8 cellular contexts compared by ENCODE assay signal in the genomic region with DNA sequence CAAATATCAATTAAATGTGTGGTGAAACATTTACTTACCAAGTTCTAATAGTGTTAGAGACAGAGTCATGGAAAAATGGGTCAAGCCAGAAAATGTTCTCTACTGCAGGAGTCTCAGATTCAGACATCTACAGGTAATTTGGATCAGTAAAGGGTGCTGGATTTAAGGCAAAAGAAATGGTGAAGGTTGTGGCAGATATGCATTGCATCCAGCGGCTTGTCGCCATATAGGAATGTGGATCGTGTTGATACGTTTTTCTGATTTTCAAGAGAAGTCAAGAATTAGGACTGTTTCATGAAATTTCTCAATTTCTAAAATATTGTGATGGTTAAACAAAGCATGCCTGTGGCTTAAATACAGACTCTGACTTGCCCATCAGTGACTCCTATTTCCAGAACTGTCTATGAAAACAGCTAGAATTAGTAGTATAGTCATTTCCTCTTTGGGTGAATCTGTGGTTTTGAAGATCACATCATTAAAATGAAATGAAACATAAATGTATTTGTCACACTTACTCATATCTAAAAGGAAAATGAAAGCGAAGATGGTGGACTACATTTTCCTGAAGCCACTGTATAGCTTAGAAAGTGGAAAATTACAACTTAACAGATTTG.
DNase-seq lines count a peak whose midpoint lies in the region; ATAC-seq and TF ChIP-seq lines count a peak whose summit lies in the region.

No MANE protein-coding gene starts in this region.

- peak; percentile 85 for ATAC-seq in HG03039 (IDR thresholded peaks at IDR 0.05; ENCODE audit: unreplicated experiment)
- peak; percentile 93 for ATAC-seq in stimulated activated effector memory CD8-positive, alpha-beta T cell treated with anti-CD3 and anti-CD28 coated beads, Interleukin-12 subunit alpha, Interleukin-12 subunit beta, amount 100 ng/mL, for 72 hours

- H3K36me3 Mint-ChIP-seq in activated CD4-positive, alpha-beta T cell treated with anti-CD3 and anti-CD28 coated beads, Interleukin-2, amount 10 ng/mL, durations not matched to agents 24 days and 14 days (ENCODE audit: low read depth): no peaks in the 10 kb centered on the region
- no peaks in the 10 kb centered on the region for H3K36me3 Mint-ChIP-seq in T-helper 1 cell treated with Interleukin-12 subunit alpha and Interleukin-12 subunit beta and Interleukin-4 antibody, amounts not matched to agents 30 μg/mL and 1 μg/mL, for 36 hours (ENCODE audit: low read depth)
- no peaks in the 10 kb centered on the region for H3K36me3 Mint-ChIP-seq in stimulated activated effector memory CD8-positive, alpha-beta T cell treated with anti-CD3 and anti-CD28 coated beads, Interleukin-12 subunit alpha, Interleukin-12 subunit beta, amount 100 ng/mL, for 72 hours
- no peaks in the 10 kb centered on the region for H3K36me3 Mint-ChIP-seq in nephron progenitor cell (ENCODE audit: low read depth)

- H3K4me1 Mint-ChIP-seq in activated CD4-positive, alpha-beta T cell treated with anti-CD3 and anti-CD28 coated beads, Interleukin-2, amount 10 ng/mL, durations not matched to agents 24 days and 14 days: peaks cover 10% of the 10 kb centered on the region
- peaks cover 11% of the 10 kb centered on the region for H3K4me1 Mint-ChIP-seq in T-helper 1 cell treated with Interleukin-12 subunit alpha and Interleukin-12 subunit beta and Interleukin-4 antibody, amounts not matched to agents 30 μg/mL and 1 μg/mL, for 36 hours (ENCODE audit: low read depth)
- no peaks in the 10 kb centered on the region for H3K4me1 Mint-ChIP-seq in stimulated activated effector memory CD8-positive, alpha-beta T cell treated with anti-CD3 and anti-CD28 coated beads, Interleukin-12 subunit alpha, Interleukin-12 subunit beta, amount 100 ng/mL, for 72 hours
- H3K4me1 Mint-ChIP-seq in nephron progenitor cell: no peaks in the 10 kb centered on the region

- peaks cover 3% of the 10 kb centered on the region for H3K9me3 Mint-ChIP-seq in activated CD4-positive, alpha-beta T cell treated with anti-CD3 and anti-CD28 coated beads, Interleukin-2, amount 10 ng/mL, durations not matched to agents 24 days and 14 days
- H3K9me3 Mint-ChIP-seq in T-helper 1 cell treated with Interleukin-12 subunit alpha and Interleukin-12 subunit beta and Interleukin-4 antibody, amounts not matched to agents 30 μg/mL and 1 μg/mL, for 36 hours: no peaks in the 10 kb centered on the region
- peaks cover 3% of the 10 kb centered on the region for H3K9me3 Mint-ChIP-seq in stimulated activated effector memory CD8-positive, alpha-beta T cell treated with anti-CD3 and anti-CD28 coated beads, Interleukin-12 subunit alpha, Interleukin-12 subunit beta, amount 100 ng/mL, for 72 hours
- no peaks in the 10 kb centered on the region for H3K9me3 Mint-ChIP-seq in nephron progenitor cell

- DNase-seq in activated CD4-positive, alpha-beta T cell treated with anti-CD3 and anti-CD28 coated beads, Interleukin-2, amount 10 ng/mL, durations not matched to agents 24 days and 14 days: peak; percentile 60
- no peak for DNase-seq in activated CD4-positive, alpha-beta T cell treated with anti-CD3 and anti-CD28 coated beads, Interleukin-2, amount 50 U/mL, for 48 hours
- DNase-seq in stimulated activated effector memory CD8-positive, alpha-beta T cell treated with anti-CD3 and anti-CD28 coated beads, Interleukin-12 subunit alpha, Interleukin-12 subunit beta, amount 100 ng/mL, for 72 hours (ENCODE audit: low spot score in 2 of 2): no peak
- DNase-seq in activated gamma-delta T cell treated with Interleukin-2 at 50 U/mL for 16 hours (no peak), nephron progenitor cell (no peak)
- no peak for DNase-seq in stimulated activated CD8-positive, alpha-beta memory T cell treated with anti-CD3 and anti-CD28 coated beads, Interleukin-4, amount 100 ng/mL, for 48 hours

- H3K27ac Mint-ChIP-seq in activated CD4-positive, alpha-beta T cell treated with anti-CD3 and anti-CD28 coated beads, Interleukin-2, amount 10 ng/mL, durations not matched to agents 24 days and 14 days: peak overlapping the region; percentile 49
- peak overlapping the region; percentile 28 for H3K27ac Mint-ChIP-seq in T-helper 1 cell treated with Interleukin-12 subunit alpha and Interleukin-12 subunit beta and Interleukin-4 antibody, amounts not matched to agents 30 μg/mL and 1 μg/mL, for 36 hours
- H3K27ac Mint-ChIP-seq in stimulated activated effector memory CD8-positive, alpha-beta T cell treated with anti-CD3 and anti-CD28 coated beads, Interleukin-12 subunit alpha, Interleukin-12 subunit beta, amount 100 ng/mL, for 72 hours: no peak overlapping the region
- no peak overlapping the region for H3K27ac Mint-ChIP-seq in nephron progenitor cell

- H3K27me3 Mint-ChIP-seq in activated CD4-positive, alpha-beta T cell treated with anti-CD3 and anti-CD28 coated beads, Interleukin-2, amount 10 ng/mL, durations not matched to agents 24 days and 14 days: peaks cover 8% of the 10 kb centered on the region
- peaks cover 7% of the 10 kb centered on the region for H3K27me3 Mint-ChIP-seq in T-helper 1 cell treated with Interleukin-12 subunit alpha and Interleukin-12 subunit beta and Interleukin-4 antibody, amounts not matched to agents 30 μg/mL and 1 μg/mL, for 36 hours (ENCODE audit: low read depth)
- H3K27me3 Mint-ChIP-seq in nephron progenitor cell (ENCODE audit: low read depth, poor library complexity): no peaks in the 10 kb centered on the region

- H3K4me3 Mint-ChIP-seq in activated CD4-positive, alpha-beta T cell treated with anti-CD3 and anti-CD28 coated beads, Interleukin-2, amount 10 ng/mL, durations not matched to agents 24 days and 14 days: peak overlapping the region; percentile 34
- H3K4me3 Mint-ChIP-seq in T-helper 1 cell treated with Interleukin-12 subunit alpha and Interleukin-12 subunit beta and Interleukin-4 antibody, amounts not matched to agents 30 μg/mL and 1 μg/mL, for 36 hours: no peak overlapping the region
- no peak overlapping the region for H3K4me3 Mint-ChIP-seq in stimulated activated effector memory CD8-positive, alpha-beta T cell treated with anti-CD3 and anti-CD28 coated beads, Interleukin-12 subunit alpha, Interleukin-12 subunit beta, amount 100 ng/mL, for 72 hours
- no peak overlapping the region for H3K4me3 Mint-ChIP-seq in nephron progenitor cell

- no peak for TF ChIP-seq CTCF in nephron progenitor cell (IDR thresholded peaks at IDR 0.05)

- intact Hi-C loops in activated CD4-positive, alpha-beta T cell treated with anti-CD3 and anti-CD28 coated beads, Interleukin-2, amount 10 ng/mL, durations not matched to agents 24 days and 14 days (cut with micrococcal nuclease): loop anchor here (2.0 to 5.0 kb wide), 5 partner anchors 111 to 778 kb away; a partner anchor contains a TSS

Comparison
In these comparisons a context has a peak if more than half of its experiments do, and no peak if none do; other contexts are left out.
1. H3K27ac Mint-ChIP-seq: peak in activated CD4-positive, alpha-beta T cell treated with anti-CD3 and anti-CD28 coated beads, Interleukin-2, amount 10 ng/mL, durations not matched to agents 24 days and 14 days (single experiment) and T-helper 1 cell treated with Interleukin-12 subunit alpha and Interleukin-12 subunit beta and Interleukin-4 antibody, amounts not matched to agents 30 μg/mL and 1 μg/mL, for 36 hours (single experiment); none in stimulated activated effector memory CD8-positive, alpha-beta T cell treated with anti-CD3 and anti-CD28 coated beads, Interleukin-12 subunit alpha, Interleukin-12 subunit beta, amount 100 ng/mL, for 72 hours (single experiment) and nephron progenitor cell (single experiment).